ENCODE assay signal across 23 cellular contexts in genomic region chr1:21048462-21048861, GRCh38.
"Had no signal": no experiment of that assay in that cellular context is flagged by ENCODE, and none has a peak within 500 bp of the region (broad histone marks: within the 10 kb centered on the region; RNA-seq: fewer than 3 reads in every experiment).

No MANE protein-coding gene starts in this region.

- H3K27ac ChIP-seq: body of pancreas, cardiac muscle cell, pancreas, psoas muscle, right atrium auricular region, spleen, upper lobe of right lung had no signal

- H3K27me3 ChIP-seq: body of pancreas, cardiac muscle cell, pancreas, right atrium auricular region, spleen, thyroid gland, upper lobe of right lung had no signal

- DNase-seq: activated CD4-positive, alpha-beta T cell treated with anti-CD3 and anti-CD28 coated beads for 4 hours; activated CD4-positive, alpha-beta T cell treated with anti-CD3 and anti-CD28 coated beads, Interleukin-2, amount 50 U/mL, for 48 hours; activated CD4-positive, CD25-positive, alpha-beta regulatory T cell; activated effector memory CD4-positive, alpha-beta T cell treated with Interleukin-2 at 50 U/mL for 16 hours; activated naive CD4-positive, alpha-beta T cell treated with anti-CD3 and anti-CD28 coated beads for 36 hours; activated T-cell treated with anti-CD3 and anti-CD28 coated beads, Interleukin-2, amount 50 U/mL, for 48 hours; amygdala; body of pancreas; cortex of kidney; erythroblast; foreskin fibroblast; left ventricle myocardium superior; mammary epithelial cell; pancreas; psoas muscle; spleen; stimulated activated CD4-positive, alpha-beta T cell treated with anti-CD3 and anti-CD28 coated beads, Interleukin-4, amount 100 ng/mL, for 4 hours; T-cell; thyroid gland; upper lobe of right lung had no signal

- H3K36me3 ChIP-seq: cardiac muscle cell, pancreas, right atrium auricular region, thyroid gland, upper lobe of right lung had no signal

- FAIRE-seq: endometrium, pancreas had no signal

- H3K4me1 ChIP-seq: body of pancreas, pancreas, upper lobe of right lung had no signal

- ATAC-seq: body of pancreas, left ventricle myocardium superior, pancreas, psoas muscle, T-cell, upper lobe of right lung had no signal

- H3K4me3 ChIP-seq: body of pancreas, cardiac muscle cell, pancreas, psoas muscle, right atrium auricular region, spleen, thyroid gland, upper lobe of right lung had no signal

- H3K9me3 ChIP-seq: body of pancreas, pancreas, psoas muscle, right atrium auricular region, spleen, thyroid gland, upper lobe of right lung had no signal
